Comparison of ENCODE assay signal across 10 cellular contexts in genomic region chr17:76584427-76585047, GRCh38. TPM values are rescaled to one million over a fixed set of nuclear protein-coding genes. Genes with fewer than 3 reads are reported as not detected.
A peak's percentile ranks its signal among the peaks of the same experiment; 100 is the strongest.
DNase-seq lines count a peak whose midpoint lies in the region; ATAC-seq and TF ChIP-seq lines count a peak whose summit lies in the region.
"Had no signal": no experiment of that assay in that cellular context is flagged by ENCODE, and none has a peak within 500 bp of the region (broad histone marks: within the 10 kb centered on the region; RNA-seq: fewer than 3 reads in every experiment).

No MANE protein-coding gene starts in this region.

- no peak overlapping the region for H3K27ac Mint-ChIP-seq in T-helper 1 cell treated with Interleukin-12 subunit alpha and Interleukin-12 subunit beta and Interleukin-4 antibody, amounts not matched to agents 30 μg/mL and 1 μg/mL, for 36 hours
- H3K27ac Mint-ChIP-seq in brain, result no peak overlapping the region

- H3K4me1 Mint-ChIP-seq in T-helper 1 cell treated with Interleukin-12 subunit alpha and Interleukin-12 subunit beta and Interleukin-4 antibody, amounts not matched to agents 30 μg/mL and 1 μg/mL, for 36 hours (ENCODE audit: low read depth), result peaks cover 4% of the 10 kb centered on the region
- peaks cover 10% of the 10 kb centered on the region for H3K4me1 Mint-ChIP-seq in brain

- peak; percentile 3 for ATAC-seq in left lung

- in situ Hi-C loops in ACHN (cut with HindIII; ENCODE audit: low pct_ligation_motif_present, low pct_unique_long_range_greater_than_20kb, low sequenced_read_pairs), result no loop called here

- peaks cover 67% of the 10 kb centered on the region for H3K27me3 Mint-ChIP-seq in T-helper 1 cell treated with Interleukin-12 subunit alpha and Interleukin-12 subunit beta and Interleukin-4 antibody, amounts not matched to agents 30 μg/mL and 1 μg/mL, for 36 hours (ENCODE audit: low read depth)
- H3K27me3 Mint-ChIP-seq in brain, result peaks cover 87% of the 10 kb centered on the region

- no peaks in the 10 kb centered on the region for H3K36me3 ChIP-seq in left lung
- no peaks in the 10 kb centered on the region for H3K36me3 ChIP-seq in stomach smooth muscle (ENCODE audit: control insufficient read depth in 2 of 2, insufficient read depth in 2 of 2, low read length in 2 of 2)

- H3K27ac ChIP-seq in left lung, result peak overlapping the region; percentile 75 to 82
- no peak overlapping the region for H3K27ac ChIP-seq in stomach smooth muscle (ENCODE audit: low read length)
- H3K27ac ChIP-seq: C4-2B had no signal

- H3K9ac ChIP-seq in stomach smooth muscle (ENCODE audit: low read length in 2 of 2), result no peak overlapping the region

- peak overlapping the region; percentile 55 to 74 for H3K4me3 ChIP-seq in left lung
- peak overlapping the region; percentile 67 to 71 for H3K4me3 ChIP-seq in stomach smooth muscle (ENCODE audit: low read length in 2 of 2)

- no peaks in the 10 kb centered on the region for H3K9me3 Mint-ChIP-seq in T-helper 1 cell treated with Interleukin-12 subunit alpha and Interleukin-12 subunit beta and Interleukin-4 antibody, amounts not matched to agents 30 μg/mL and 1 μg/mL, for 36 hours
- peaks cover 0 to 21% (median 16%) of the 10 kb centered on the region in 5 experiments for H3K9me3 Mint-ChIP-seq in brain

- peak overlapping the region; percentile 60 for H3K4me3 Mint-ChIP-seq in T-helper 1 cell treated with Interleukin-12 subunit alpha and Interleukin-12 subunit beta and Interleukin-4 antibody, amounts not matched to agents 30 μg/mL and 1 μg/mL, for 36 hours
- peak overlapping the region; percentile 59 to 78 (median 64) for H3K4me3 Mint-ChIP-seq in brain

- no peaks in the 10 kb centered on the region for H3K36me3 Mint-ChIP-seq in T-helper 1 cell treated with Interleukin-12 subunit alpha and Interleukin-12 subunit beta and Interleukin-4 antibody, amounts not matched to agents 30 μg/mL and 1 μg/mL, for 36 hours (ENCODE audit: low read depth)
- peaks cover 4% of the 10 kb centered on the region for H3K36me3 Mint-ChIP-seq in brain

- intact Hi-C loops in left lung (cut with DNase I), result no loop called here

- H3K27me3 ChIP-seq in left lung, result peaks cover 6 to 42% of the 10 kb centered on the region in 2 donors
- peaks cover 22 to 36% of the 10 kb centered on the region in 2 donors for H3K27me3 ChIP-seq in stomach smooth muscle (ENCODE audit: control insufficient read depth in 1 of 2, insufficient read depth in 2 of 2, low read length in 2 of 2)

- H3K4me1 ChIP-seq in left lung (peaks cover 3 to 30% of the 10 kb centered on the region in 2 donors), stomach smooth muscle (ENCODE audit: control insufficient read depth, insufficient read depth, low read length) (peaks cover 19% of the 10 kb centered on the region)

- TF ChIP-seq CTCF in brain (conservative IDR thresholded peaks at IDR 0.05) (no peak), left lung (IDR thresholded peaks at IDR 0.05) (no peak)

- no peak for DNase-seq in T-helper 1 cell
- DNase-seq in left lung, result no peak
- DNase-seq in ACHN, result no peak
- DNase-seq in NCI-H526 (lab: John Stamatoyannopoulos, UW), result no peak
- no peak for DNase-seq in globus pallidus (ENCODE audit: low spot score)

- H3K9me3 ChIP-seq in left lung (no peaks in the 10 kb centered on the region), stomach smooth muscle (ENCODE audit: control insufficient read depth in 2 of 2, low read length in 2 of 2) (no peaks in the 10 kb centered on the region)

RNA-seq across cellular contexts. Expression of gene ST6GALNAC2, which starts 1.1 kb away (rescaled TPM):
- polyA plus RNA-seq in brain (ENCODE audit: insufficient read depth, low read depth, low replicate concordance), result 8.3 TPM
- 10 to 100 TPM; 17.5 to 30.2 TPM for total RNA-seq in left lung

RNA-seq across cellular contexts. Expression of gene PRCD, which starts 44.7 kb away (rescaled TPM):
- polyA plus RNA-seq in brain (ENCODE audit: insufficient read depth, low read depth, low replicate concordance), result 9.9 TPM
- total RNA-seq in left lung, result 1 to 10 TPM; 1.3 to 2.9 TPM

RNA-seq across cellular contexts. Expression of gene CYGB, which starts 47.0 kb away (rescaled TPM):
- polyA plus RNA-seq in brain (ENCODE audit: insufficient read depth, low read depth, low replicate concordance), result 6.8 TPM
- total RNA-seq in left lung, result 10 to 100 TPM; 10.2 to 13.7 TPM

RNA-seq across cellular contexts. Expression of gene ST6GALNAC1, which starts 59.0 kb away (rescaled TPM):
- 1.5 TPM for polyA plus RNA-seq in brain (ENCODE audit: insufficient read depth, low read depth, low replicate concordance)
- total RNA-seq in left lung, result 10 to 100 TPM; 21.0 to 46.0 TPM
- total RNA-seq: RPMI7951 had no signal
